ENCODE assay signal across 17 cellular contexts in genomic region chr1:87318056-87318650, GRCh38. TPM values are rescaled to one million over a fixed set of nuclear protein-coding genes. Genes with fewer than 3 reads are reported as not detected.
DNase-seq lines count a peak whose midpoint lies in the region; ATAC-seq and TF ChIP-seq lines count a peak whose summit lies in the region.
"Had no signal": no experiment of that assay in that cellular context is flagged by ENCODE, and none has a peak within 500 bp of the region (broad histone marks: within the 10 kb centered on the region; RNA-seq: fewer than 3 reads in every experiment).

No MANE protein-coding gene starts in this region.

- H3K4me1 Mint-ChIP-seq in CD8-positive, alpha-beta T cell (ENCODE audit: low read depth) = peaks cover 4% of the 10 kb centered on the region

- no peaks in the 10 kb centered on the region for H3K4me1 ChIP-seq in CD8-positive, alpha-beta T cell (ENCODE audit: insufficient read depth, low read length)
- H3K4me1 ChIP-seq in OCI-LY3 (ENCODE audit: low read length) (peaks cover 33% of the 10 kb centered on the region), right cardiac atrium (ENCODE audit: control insufficient read depth, insufficient read depth, low read length) (no peaks in the 10 kb centered on the region)
- H3K4me1 ChIP-seq: right atrium auricular region had no signal

- no peak overlapping the region for H3K4me3 Mint-ChIP-seq in CD8-positive, alpha-beta T cell
- H3K4me3 Mint-ChIP-seq: mesothelial cell of epicardium, T-cell had no signal

- POLR2A ChIA-PET in CD8-positive, alpha-beta T cell (lab: Charles Lee) = interaction anchor here (0.9 kb wide), 1 partner anchor 11 kb away, joined by 4 read pairs; no protein-coding TSS in a partner anchor

- H3K9ac ChIP-seq in OCI-LY3 (ENCODE audit: low read length) = no peak overlapping the region

- no peaks in the 10 kb centered on the region for H3K79me2 ChIP-seq in OCI-LY3 (ENCODE audit: low read length)

- H3K27ac Mint-ChIP-seq in CD8-positive, alpha-beta T cell = no peak overlapping the region
- H3K27ac Mint-ChIP-seq: activated T-helper 2 cell treated with anti-CD3 and anti-CD28 coated beads, Interferon-gamma antibody, Interleukin-2, Interleukin-4, amounts not matched to agents 10 μg/mL and 5 μg/mL and 100 μg/mL, durations not matched to agents 14 hours and 24 hours and 36 hours; mesothelial cell of epicardium; T-cell had no signal

- peak overlapping the region; percentile 71 for H3K4me2 ChIP-seq in OCI-LY3 (ENCODE audit: low read length)

- peaks cover 5% of the 10 kb centered on the region for H3K27me3 Mint-ChIP-seq in CD8-positive, alpha-beta T cell (ENCODE audit: low read depth)

- no peak overlapping the region for H2AFZ ChIP-seq in OCI-LY3 (ENCODE audit: low read depth, low read length)

- DNase-seq in CD8-positive, alpha-beta T cell = no peak
- DNase-seq in right cardiac atrium (no peak), NCI-H510A treated with DMSO at 0.1 percent for 48 hours (lab: John Stamatoyannopoulos, UW) (no peak)
- DNase-seq in NK-92 treated with Interleukin-12 subunit alpha and Interleukin-12 subunit beta, amount 100 ng/mL, for 24 hours (lab: John Stamatoyannopoulos, UW) = no peak
- DNase-seq: COR-L47, foreskin fibroblast, NCI-H2029, RPMI8226, substantia nigra, T-cell had no signal

- H3K9me3 ChIP-seq in CD8-positive, alpha-beta T cell (ENCODE audit: low read length) = no peaks in the 10 kb centered on the region
- H3K9me3 ChIP-seq in OCI-LY3 (ENCODE audit: insufficient read depth, low read length) (no peaks in the 10 kb centered on the region), right cardiac atrium (ENCODE audit: control insufficient read depth, low read length) (no peaks in the 10 kb centered on the region)
- H3K9me3 ChIP-seq: right atrium auricular region had no signal

- no peaks in the 10 kb centered on the region for H4K20me1 ChIP-seq in OCI-LY3 (ENCODE audit: insufficient read depth, low read length)

- CTCF ChIA-PET in CD8-positive, alpha-beta T cell (lab: Charles Lee) = interaction anchor here (1.0 kb wide), 1 partner anchor 8 kb away, joined by 3 read pairs; no protein-coding TSS in a partner anchor

- H3K9me3 Mint-ChIP-seq in CD8-positive, alpha-beta T cell = no peaks in the 10 kb centered on the region
- H3K9me3 Mint-ChIP-seq: activated T-helper 2 cell treated with anti-CD3 and anti-CD28 coated beads, Interferon-gamma antibody, Interleukin-2, Interleukin-4, amounts not matched to agents 10 μg/mL and 5 μg/mL and 100 μg/mL, durations not matched to agents 14 hours and 24 hours and 36 hours; mesothelial cell of epicardium; T-cell had no signal

- TF ChIP-seq CTCF in CD8-positive, alpha-beta T cell (IDR thresholded peaks at IDR 0.05) = no peak
- TF ChIP-seq CTCF in OCI-LY3 (IDR thresholded peaks at IDR 0.05; ENCODE audit: low read depth, low read length) = no peak

- no peak overlapping the region for H3K4me3 ChIP-seq in CD8-positive, alpha-beta T cell (ENCODE audit: low read depth, low read length)
- H3K4me3 ChIP-seq in OCI-LY3 (ENCODE audit: low read length) = peak overlapping the region; percentile 47
- no peak overlapping the region for H3K4me3 ChIP-seq in right cardiac atrium (ENCODE audit: low read length)
- H3K4me3 ChIP-seq: right atrium auricular region had no signal

- no peak overlapping the region for H3K27ac ChIP-seq in CD8-positive, alpha-beta T cell (ENCODE audit: low read depth, low read length)
- H3K27ac ChIP-seq in OCI-LY3 (ENCODE audit: low read length) = no peak overlapping the region
- H3K27ac ChIP-seq in right cardiac atrium (ENCODE audit: low read length) = no peak overlapping the region
- H3K27ac ChIP-seq: right atrium auricular region had no signal

- peak; percentile 20 for ATAC-seq in CD8-positive, alpha-beta T cell
- ATAC-seq in GM18867 (IDR thresholded peaks at IDR 0.05; ENCODE audit: unreplicated experiment) = peak; percentile 95
- ATAC-seq in HG03159 (IDR thresholded peaks at IDR 0.05; ENCODE audit: unreplicated experiment) = peak; percentile 72
- ATAC-seq in GM21423 (IDR thresholded peaks at IDR 0.05; ENCODE audit: unreplicated experiment) = no peak
- no peak for ATAC-seq in right cardiac atrium

- H3K27me3 ChIP-seq in CD8-positive, alpha-beta T cell (ENCODE audit: insufficient read depth, low read length) = no peaks in the 10 kb centered on the region
- H3K27me3 ChIP-seq in OCI-LY3 (ENCODE audit: low read depth, low read length) (peaks cover 12% of the 10 kb centered on the region), right cardiac atrium (ENCODE audit: control insufficient read depth, insufficient read depth) (no peaks in the 10 kb centered on the region)
- H3K27me3 ChIP-seq: right atrium auricular region had no signal

- H3K36me3 ChIP-seq in CD8-positive, alpha-beta T cell (ENCODE audit: insufficient read depth, low read length) = no peaks in the 10 kb centered on the region
- H3K36me3 ChIP-seq in OCI-LY3 (replicated peaks; ENCODE audit: low read depth, low read length) = no peaks in the 10 kb centered on the region
- H3K36me3 ChIP-seq: right atrium auricular region had no signal

- 77% methylated on average over 5 of the region's 5 CpGs for WGBS in right cardiac atrium

- intact Hi-C loops in CD8-positive, alpha-beta T cell (cut with DNase I, micrococcal nuclease) = no loop called here
- intact Hi-C loops in right cardiac atrium (cut with DNase I) = no loop called here

- H3K36me3 Mint-ChIP-seq in CD8-positive, alpha-beta T cell = no peaks in the 10 kb centered on the region
- H3K36me3 Mint-ChIP-seq: mesothelial cell of epicardium, T-cell had no signal

RNA-seq across cellular contexts. Expression of gene LMO4, which starts 10.5 kb away (rescaled TPM):
- 10 to 100 TPM; 16.8 to 17.6 TPM for total RNA-seq in CD8-positive, alpha-beta T cell
- total RNA-seq in right cardiac atrium = 10 to 100 TPM; 46.0 to 61.4 (median 46.9) TPM
- 62.7 TPM for polyA plus RNA-seq in right cardiac atrium

Comparison
In these comparisons a context has a peak if more than half of its experiments do, and no peak if none do; other contexts are left out.
1. ATAC-seq: peak in CD8-positive, alpha-beta T cell (single experiment), GM18867 (single experiment) and HG03159 (single experiment); none in GM21423 (single experiment) and right cardiac atrium (0 of 2).